ENCODE assay signal across 16 cellular contexts in genomic region chr18:63152096-63152495, GRCh38.
DNase-seq lines count a peak whose midpoint lies in the region; ATAC-seq and TF ChIP-seq lines count a peak whose summit lies in the region.
"Had no signal": no experiment of that assay in that cellular context is flagged by ENCODE, and none has a peak within 500 bp of the region (broad histone marks: within the 10 kb centered on the region; RNA-seq: fewer than 3 reads in every experiment).

No MANE protein-coding gene starts in this region.

- no peaks in the 10 kb centered on the region for H3K9me3 ChIP-seq in OCI-LY1 (ENCODE audit: low read length)
- H3K9me3 ChIP-seq: lower lobe of right lung, suprapubic skin had no signal

- no peak for TF ChIP-seq CTCF in OCI-LY1 (IDR thresholded peaks at IDR 0.05; ENCODE audit: low read length)
- no peak for TF ChIP-seq CTCF in foreskin fibroblast (IDR thresholded peaks at IDR 0.05; ENCODE audit: low read depth, low read length)

- H3K36me3 Mint-ChIP-seq in activated T-cell treated with anti-CD3 and anti-CD28 coated beads, Interleukin-2, amount 50 U/mL, for 24 hours (ENCODE audit: low read depth), result peaks cover 40% of the 10 kb centered on the region
- peaks cover 17% of the 10 kb centered on the region for H3K36me3 Mint-ChIP-seq in activated naive CD4-positive, alpha-beta T cell treated with anti-CD3 and anti-CD28 coated beads, Interleukin-2, amount 50 U/mL, for 24 hours
- H3K36me3 Mint-ChIP-seq in stimulated activated naive B cell treated with anti-CD40 and anti-IgM and Interleukin-4, amounts not matched to agents 10 μg/mL and 1 μg/mL and 100 μg/mL, for 72 hours, result peaks cover 39 to 59% of the 10 kb centered on the region in 2 donors

- peaks cover 94% of the 10 kb centered on the region for H3K79me2 ChIP-seq in OCI-LY1 (ENCODE audit: insufficient read depth, low read length)

- H3K4me1 Mint-ChIP-seq in activated T-cell treated with anti-CD3 and anti-CD28 coated beads, Interleukin-2, amount 50 U/mL, for 24 hours (ENCODE audit: low read depth), result peaks cover 84% of the 10 kb centered on the region
- peaks cover 87% of the 10 kb centered on the region for H3K4me1 Mint-ChIP-seq in activated naive CD4-positive, alpha-beta T cell treated with anti-CD3 and anti-CD28 coated beads, Interleukin-2, amount 50 U/mL, for 24 hours
- H3K4me1 Mint-ChIP-seq in stimulated activated naive B cell treated with anti-CD40 and anti-IgM and Interleukin-4, amounts not matched to agents 10 μg/mL and 1 μg/mL and 100 μg/mL, for 72 hours, result peaks cover 68 to 85% of the 10 kb centered on the region in 2 donors

- peak overlapping the region; percentile 74 for H3K4me2 ChIP-seq in OCI-LY1 (ENCODE audit: low read length)

- no peaks in the 10 kb centered on the region for H3K27me3 ChIP-seq in OCI-LY1 (ENCODE audit: insufficient read depth, low read length)
- H3K27me3 ChIP-seq: suprapubic skin had no signal

- H3K4me3 Mint-ChIP-seq in activated T-cell treated with anti-CD3 and anti-CD28 coated beads, Interleukin-2, amount 50 U/mL, for 24 hours, result peak overlapping the region; percentile 44
- H3K4me3 Mint-ChIP-seq in activated naive CD4-positive, alpha-beta T cell treated with anti-CD3 and anti-CD28 coated beads, Interleukin-2, amount 50 U/mL, for 24 hours, result peak overlapping the region; percentile 89
- H3K4me3 Mint-ChIP-seq in stimulated activated naive B cell treated with anti-CD40 and anti-IgM and Interleukin-4, amounts not matched to agents 10 μg/mL and 1 μg/mL and 100 μg/mL, for 72 hours, result no peak overlapping the region
- H3K4me3 Mint-ChIP-seq: HFFc6 had no signal

- ATAC-seq in stimulated activated naive B cell treated with anti-CD40 and anti-IgM and Interleukin-4, amounts not matched to agents 10 μg/mL and 1 μg/mL and 100 μg/mL, for 72 hours (replicated peaks), result no peak
- ATAC-seq in GM18858 (IDR thresholded peaks at IDR 0.05; ENCODE audit: unreplicated experiment), result no peak
- ATAC-seq: lower lobe of right lung had no signal

- peak overlapping the region; percentile 100 for H3K27ac Mint-ChIP-seq in activated T-cell treated with anti-CD3 and anti-CD28 coated beads, Interleukin-2, amount 50 U/mL, for 24 hours
- peak overlapping the region; percentile 100 for H3K27ac Mint-ChIP-seq in activated naive CD4-positive, alpha-beta T cell treated with anti-CD3 and anti-CD28 coated beads, Interleukin-2, amount 50 U/mL, for 24 hours
- peak overlapping the region; percentile 15 for H3K27ac Mint-ChIP-seq in stimulated activated naive B cell treated with anti-CD40 and anti-IgM and Interleukin-4, amounts not matched to agents 10 μg/mL and 1 μg/mL and 100 μg/mL, for 72 hours
- H3K27ac Mint-ChIP-seq: HFFc6 had no signal

- no peak for DNase-seq in activated T-cell treated with anti-CD3 and anti-CD28 coated beads, Interleukin-2, amount 50 U/mL, for 24 hours
- DNase-seq in activated T-cell treated with anti-CD3 and anti-CD28 coated beads for 4 hours (no peak), NCI-H1930 (lab: John Stamatoyannopoulos, UW) (no peak), foreskin fibroblast (no peak)
- no peak for DNase-seq in stimulated activated naive B cell treated with anti-CD40 and anti-IgM and Interleukin-4, amounts not matched to agents 10 μg/mL and 1 μg/mL and 100 μg/mL, for 72 hours
- DNase-seq: HFFc6, IMR-90, lower lobe of right lung, NCI-H1092, NCI-H2227 treated with DMSO at 0.1 percent for 48 hours, Right ventricle myocardium superior, T1000 had no signal

- H3K27ac ChIP-seq in OCI-LY1 (ENCODE audit: low read depth, low read length, poor library complexity, severe bottlenecking), result peak overlapping the region; percentile 99
- H3K27ac ChIP-seq: lower lobe of right lung, suprapubic skin had no signal

- H3K36me3 ChIP-seq in OCI-LY1 (ENCODE audit: insufficient read depth, low read length), result peaks cover 93% of the 10 kb centered on the region
- H3K36me3 ChIP-seq: lower lobe of right lung, suprapubic skin had no signal

- H3K4me1 ChIP-seq in OCI-LY1 (ENCODE audit: insufficient read depth, low read length, severe bottlenecking), result peaks cover 99% of the 10 kb centered on the region

- H3K9ac ChIP-seq in OCI-LY1 (ENCODE audit: low read length), result peak overlapping the region; percentile 87

- H3K9me2 ChIP-seq in OCI-LY1 (ENCODE audit: low read depth, low read length), result no peaks in the 10 kb centered on the region

- peaks cover 16% of the 10 kb centered on the region for H3F3A ChIP-seq in OCI-LY1 (ENCODE audit: insufficient read depth, low read length)

- H3K9me3 Mint-ChIP-seq in activated T-cell treated with anti-CD3 and anti-CD28 coated beads, Interleukin-2, amount 50 U/mL, for 24 hours, result no peaks in the 10 kb centered on the region
- no peaks in the 10 kb centered on the region for H3K9me3 Mint-ChIP-seq in activated naive CD4-positive, alpha-beta T cell treated with anti-CD3 and anti-CD28 coated beads, Interleukin-2, amount 50 U/mL, for 24 hours
- H3K9me3 Mint-ChIP-seq in stimulated activated naive B cell treated with anti-CD40 and anti-IgM and Interleukin-4, amounts not matched to agents 10 μg/mL and 1 μg/mL and 100 μg/mL, for 72 hours, result no peaks in the 10 kb centered on the region
- H3K9me3 Mint-ChIP-seq: HFFc6 had no signal

- H4K20me1 ChIP-seq in OCI-LY1 (ENCODE audit: insufficient read depth, low read length), result no peaks in the 10 kb centered on the region

- no peak overlapping the region for H2AFZ ChIP-seq in OCI-LY1 (ENCODE audit: low read length)

- no peaks in the 10 kb centered on the region for H3K27me3 Mint-ChIP-seq in activated T-cell treated with anti-CD3 and anti-CD28 coated beads, Interleukin-2, amount 50 U/mL, for 24 hours
- no peaks in the 10 kb centered on the region for H3K27me3 Mint-ChIP-seq in activated naive CD4-positive, alpha-beta T cell treated with anti-CD3 and anti-CD28 coated beads, Interleukin-2, amount 50 U/mL, for 24 hours
- H3K27me3 Mint-ChIP-seq in stimulated activated naive B cell treated with anti-CD40 and anti-IgM and Interleukin-4, amounts not matched to agents 10 μg/mL and 1 μg/mL and 100 μg/mL, for 72 hours, result no peaks in the 10 kb centered on the region

- H3K4me3 ChIP-seq in OCI-LY1 (ENCODE audit: low read depth, low read length, poor library complexity, severe bottlenecking) (peak overlapping the region; percentile 61), foreskin fibroblast (ENCODE audit: low read depth in 1 of 2, low read length in 2 of 2) (no peak overlapping the region)
- H3K4me3 ChIP-seq: lower lobe of right lung, suprapubic skin had no signal

Comparison
In these comparisons a context has a peak if more than half of its experiments do, and no peak if none do; other contexts are left out.
1. H3K27ac Mint-ChIP-seq: peak in every context shown above with its lines; median percentile 100 in activated T-cell treated with anti-CD3 and anti-CD28 coated beads, Interleukin-2, amount 50 U/mL, for 24 hours; 100 in activated naive CD4-positive, alpha-beta T cell treated with anti-CD3 and anti-CD28 coated beads, Interleukin-2, amount 50 U/mL, for 24 hours; 15 in stimulated activated naive B cell treated with anti-CD40 and anti-IgM and Interleukin-4, amounts not matched to agents 10 μg/mL and 1 μg/mL and 100 μg/mL, for 72 hours.
2. H3K4me3 Mint-ChIP-seq: peak in activated T-cell treated with anti-CD3 and anti-CD28 coated beads, Interleukin-2, amount 50 U/mL, for 24 hours (single experiment) and activated naive CD4-positive, alpha-beta T cell treated with anti-CD3 and anti-CD28 coated beads, Interleukin-2, amount 50 U/mL, for 24 hours (single experiment); none in stimulated activated naive B cell treated with anti-CD40 and anti-IgM and Interleukin-4, amounts not matched to agents 10 μg/mL and 1 μg/mL and 100 μg/mL, for 72 hours (0 of 2).